In genomic region chr9:129665814-129666511, GRCh38 we compare ENCODE assay signal across 9 cellular contexts. TPM values are rescaled to one million over a fixed set of nuclear protein-coding genes. Genes with fewer than 3 reads are reported as not detected.
DNase-seq lines count a peak whose midpoint lies in the region; ATAC-seq and TF ChIP-seq lines count a peak whose summit lies in the region.
"Had no signal": no experiment of that assay in that cellular context is flagged by ENCODE, and none has a peak within 500 bp of the region (broad histone marks: within the 10 kb centered on the region; RNA-seq: fewer than 3 reads in every experiment).

No MANE protein-coding gene starts in this region.

- DNase-seq in CD4-positive, alpha-beta T cell: no peak
- no peak for DNase-seq in Peyer's patch
- no peak for DNase-seq in fibroblast of lung (ENCODE audit: low read depth in 2 of 2)
- DNase-seq in psoas muscle: no peak
- DNase-seq in UCSD-AML1 (lab: John Stamatoyannopoulos, UW; ENCODE audit: unreplicated experiment): no peak
- DNase-seq in left colon: no peak
- DNase-seq in amygdala (lab: John Stamatoyannopoulos, UW): no peak
- DNase-seq: OCI-M1 had no signal

- intact Hi-C loops in CD4-positive, alpha-beta T cell (cut with DNase I, micrococcal nuclease): no loop called here
- intact Hi-C loops in psoas muscle (cut with DNase I) (no loop called here), left colon (cut with DNase I, micrococcal nuclease) (loop anchor here in 1 of 2 donors (10.0 kb wide), 1 partner anchor 59 kb away; no protein-coding TSS in a partner anchor)

- TF ChIP-seq POLR2A in Peyer's patch (IDR thresholded peaks at IDR 0.05): no peak

- no peaks in the 10 kb centered on the region for H3K36me3 Mint-ChIP-seq in CD4-positive, alpha-beta T cell (ENCODE audit: low read depth)

- H3K27ac Mint-ChIP-seq in CD4-positive, alpha-beta T cell: no peak overlapping the region

- no peaks in the 10 kb centered on the region for H3K79me2 ChIP-seq in fibroblast of lung (ENCODE audit: control insufficient read depth, insufficient read depth, low read length)

- H4K20me1 ChIP-seq in fibroblast of lung (ENCODE audit: control insufficient read depth, extremely low read depth, insufficient read depth, low read length): no peaks in the 10 kb centered on the region

- H3K4me3 ChIP-seq in Peyer's patch (peak overlapping the region; percentile 5 to 49 (median 45)), fibroblast of lung (replicated peaks in 1 of 4; ENCODE audit: control extremely low read depth in 1 of 4, insufficient read depth in 1 of 4, low read depth in 3 of 4, low read length in 4 of 4) (peak overlapping the region in 2 of 4 experiments; percentile 43 to 64), psoas muscle (peak overlapping the region; percentile 47)

- CTCF ChIA-PET in CD4-positive, alpha-beta T cell (lab: Charles Lee): no interaction called here

- no peaks in the 10 kb centered on the region for H3K9me3 ChIP-seq in CD4-positive, alpha-beta T cell (ENCODE audit: control insufficient read depth, low read length)
- no peaks in the 10 kb centered on the region for H3K9me3 ChIP-seq in Peyer's patch
- H3K9me3 ChIP-seq in fibroblast of lung (ENCODE audit: control insufficient read depth, insufficient read depth, low read depth, low read length): no peaks in the 10 kb centered on the region
- no peaks in the 10 kb centered on the region for H3K9me3 ChIP-seq in psoas muscle

- no peaks in the 10 kb centered on the region for H3K9me3 Mint-ChIP-seq in CD4-positive, alpha-beta T cell

- H3K27ac ChIP-seq in CD4-positive, alpha-beta T cell (ENCODE audit: low read depth, low read length): no peak overlapping the region
- H3K27ac ChIP-seq in Peyer's patch: no peak overlapping the region
- H3K27ac ChIP-seq in fibroblast of lung (ENCODE audit: insufficient read depth, low read length): no peak overlapping the region
- H3K27ac ChIP-seq in psoas muscle: no peak overlapping the region

- POLR2A ChIA-PET in CD4-positive, alpha-beta T cell (lab: Charles Lee): no interaction called here

- no peaks in the 10 kb centered on the region for H3K36me3 ChIP-seq in Peyer's patch
- H3K36me3 ChIP-seq in fibroblast of lung (ENCODE audit: control insufficient read depth, insufficient read depth, low read length): no peaks in the 10 kb centered on the region
- no peaks in the 10 kb centered on the region for H3K36me3 ChIP-seq in psoas muscle (ENCODE audit: insufficient read depth in 1 of 2, low read depth in 1 of 2)

- peak; percentile 19 for ATAC-seq in CD4-positive, alpha-beta T cell (ENCODE audit: poor library complexity)
- no peak for ATAC-seq in psoas muscle
- no peak for ATAC-seq in left colon
- no peak for ATAC-seq in HG03378 (IDR thresholded peaks at IDR 0.05; ENCODE audit: unreplicated experiment)

- no peak overlapping the region for H3K4me2 ChIP-seq in fibroblast of lung (ENCODE audit: extremely low read depth, insufficient read depth, low read length)

- H3K27me3 Mint-ChIP-seq in CD4-positive, alpha-beta T cell: peaks cover 16% of the 10 kb centered on the region

- H3K4me1 Mint-ChIP-seq in CD4-positive, alpha-beta T cell (ENCODE audit: low read depth): no peaks in the 10 kb centered on the region

- TF ChIP-seq CTCF in CD4-positive, alpha-beta T cell (IDR thresholded peaks at IDR 0.05): no peak
- TF ChIP-seq CTCF in Peyer's patch (IDR thresholded peaks at IDR 0.05): no peak
- TF ChIP-seq CTCF in fibroblast of lung (conservative IDR thresholded peaks at IDR 0.05 in 1 of 2, IDR thresholded peaks at IDR 0.05 in 1 of 2; ENCODE audit: low read depth in 1 of 2, low read length in 2 of 2): no peak
- TF ChIP-seq CTCF in psoas muscle (IDR thresholded peaks at IDR 0.05): no peak

- peak overlapping the region; percentile 17 for H2AFZ ChIP-seq in fibroblast of lung (ENCODE audit: low read length)

- H3K4me1 ChIP-seq in Peyer's patch (peaks cover 0 to 16% (median 0%) of the 10 kb centered on the region in 4 donors), fibroblast of lung (ENCODE audit: control insufficient read depth, extremely low read depth, insufficient read depth, low read length) (no peaks in the 10 kb centered on the region), psoas muscle (no peaks in the 10 kb centered on the region)

- peak overlapping the region; percentile 69 for H3K4me3 Mint-ChIP-seq in CD4-positive, alpha-beta T cell

- 3% methylated on average over 51 to 87 of the region's 87 CpGs for WGBS in psoas muscle, 3 donors

- peak overlapping the region; percentile 46 for H3K9ac ChIP-seq in fibroblast of lung (ENCODE audit: insufficient read depth, low read length)

- peaks cover 15% of the 10 kb centered on the region for H3K27me3 ChIP-seq in CD4-positive, alpha-beta T cell (ENCODE audit: control insufficient read depth, insufficient read depth, low read length)
- H3K27me3 ChIP-seq in Peyer's patch (peaks cover 0 to 17% of the 10 kb centered on the region in 2 donors), fibroblast of lung (ENCODE audit: control insufficient read depth, insufficient read depth, low read length) (no peaks in the 10 kb centered on the region), psoas muscle (ENCODE audit: insufficient read depth in 3 of 3, low read length in 2 of 3) (peaks cover 0 to 68% (median 19%) of the 10 kb centered on the region in 3 donors)

RNA-seq across cellular contexts. Expression of gene PRRX2, which starts 0.5 kb away (rescaled TPM):
- not detected for total RNA-seq in CD4-positive, alpha-beta T cell
- total RNA-seq in Peyer's patch (1 to 10 TPM in 1 of 4 donors, not detected in 3; 5.0 TPM), fibroblast of lung (4.6 and 11.7 TPM in 2 replicates), psoas muscle (1 to 10 TPM in 1 of 4 donors, under 1 TPM in 3; 0.27 to 1.1 (median 0.50) TPM), left colon (1 to 10 TPM in 1 of 2 donors, under 1 TPM in 1; 0.52 to 1.1 TPM)
- polyA plus RNA-seq in fibroblast of lung (3.4 and 4.4 TPM in 2 replicates), psoas muscle (under 1 TPM; 0.03 to 0.52 (median 0.34) TPM)
- polyA plus RNA-seq in fibroblast of lung (2012): 13.0 and 15.9 TPM in 2 replicates
- polyA minus RNA-seq in fibroblast of lung (ENCODE audit: low replicate concordance): 2.3 and 2.7 TPM in 2 replicates

RNA-seq across cellular contexts. Expression of gene ASB6, which starts 24.0 kb away (rescaled TPM):
- 10 to 100 TPM; 28.5 to 29.3 TPM for total RNA-seq in CD4-positive, alpha-beta T cell
- total RNA-seq in Peyer's patch (10 to 100 TPM; 19.8 to 26.8 (median 23.0) TPM), fibroblast of lung (14.4 and 14.9 TPM in 2 replicates), psoas muscle (10 to 100 TPM in 1 of 4 donors, 1 to 10 TPM in 3; 6.3 to 11.9 (median 8.6) TPM), left colon (10 to 100 TPM; 17.5 to 18.3 TPM)
- polyA plus RNA-seq in fibroblast of lung (15.4 and 21.1 TPM in 2 replicates), psoas muscle (10 to 100 TPM in 2 of 3 donors, 1 to 10 TPM in 1; 8.0 to 20.2 (median 14.9) TPM)
- polyA plus RNA-seq in fibroblast of lung (2012): 15.8 and 22.9 TPM in 2 replicates
- 19.8 and 21.4 TPM in 2 replicates for polyA minus RNA-seq in fibroblast of lung (ENCODE audit: low replicate concordance)

RNA-seq across cellular contexts. Expression of gene NTMT1, which starts 40.0 kb away (rescaled TPM):
- total RNA-seq in CD4-positive, alpha-beta T cell: 10 to 100 TPM; 50.7 to 52.5 TPM
- 10 to 100 TPM; 11.9 to 35.5 (median 26.6) TPM for total RNA-seq in Peyer's patch
- total RNA-seq in fibroblast of lung: 33.1 and 34.2 TPM in 2 replicates
- polyA plus RNA-seq in fibroblast of lung: 51.9 and 62.1 TPM in 2 replicates
- 64.3 and 83.1 TPM in 2 replicates for polyA plus RNA-seq in fibroblast of lung (2012)
- 33.0 and 46.7 TPM in 2 replicates for polyA minus RNA-seq in fibroblast of lung (ENCODE audit: low replicate concordance)
- 10 to 100 TPM; 67.5 to 98.2 (median 72.0) TPM for total RNA-seq in psoas muscle
- 100 to 1,000 TPM in 2 of 3 donors, 10 to 100 TPM in 1; 92.9 to 178 (median 112) TPM for polyA plus RNA-seq in psoas muscle
- total RNA-seq in left colon: 10 to 100 TPM; 23.2 to 25.8 TPM

RNA-seq across cellular contexts. Expression of gene C9orf50, which starts 45.1 kb away (rescaled TPM):
- not detected for total RNA-seq in CD4-positive, alpha-beta T cell
- not detected for total RNA-seq in Peyer's patch
- total RNA-seq in fibroblast of lung: 0.17 and 0.26 TPM in 2 replicates
- polyA plus RNA-seq in fibroblast of lung: 0.14 and 0.16 TPM in 2 replicates
- polyA plus RNA-seq in fibroblast of lung (2012): 0.12 TPM in 1 of 2 replicates, not detected in the other
- polyA minus RNA-seq in fibroblast of lung (ENCODE audit: low replicate concordance): not detected in 2 replicates
- total RNA-seq in psoas muscle: not detected
- polyA plus RNA-seq in psoas muscle: not detected
- under 1 TPM in 1 of 2 donors, not detected in 1; 0.36 TPM for total RNA-seq in left colon
